In the genomic region with DNA sequence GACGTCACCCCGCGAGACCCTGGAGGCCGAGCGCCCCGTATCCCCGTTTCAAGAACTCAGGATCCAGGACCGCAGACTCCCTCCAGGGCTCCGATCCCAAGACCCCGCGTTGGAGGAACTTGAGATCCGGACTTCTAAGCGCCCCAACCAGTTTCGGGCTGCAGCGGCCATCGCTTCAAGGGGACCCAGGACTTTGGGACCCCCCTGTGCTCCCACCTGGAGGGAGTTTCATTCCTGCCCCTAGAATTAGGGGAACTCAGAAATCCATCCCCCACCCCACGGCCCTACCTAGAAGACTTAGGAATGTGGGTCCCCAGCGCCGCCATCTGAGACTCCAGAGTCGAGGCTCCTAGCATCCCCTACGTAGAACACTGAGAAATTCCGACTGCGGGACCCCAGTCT, we compare ENCODE assay signal across 1 cellular context.
TF ChIP-seq lines count a peak whose summit lies in the region.

No MANE protein-coding gene starts in this region.

TF ChIP-seq in GM23338, 12 proteins besides CTCF, POLR2A, EP300 and RAD21 (continued from another document):
- TF ChIP-seq, protein P1, sequence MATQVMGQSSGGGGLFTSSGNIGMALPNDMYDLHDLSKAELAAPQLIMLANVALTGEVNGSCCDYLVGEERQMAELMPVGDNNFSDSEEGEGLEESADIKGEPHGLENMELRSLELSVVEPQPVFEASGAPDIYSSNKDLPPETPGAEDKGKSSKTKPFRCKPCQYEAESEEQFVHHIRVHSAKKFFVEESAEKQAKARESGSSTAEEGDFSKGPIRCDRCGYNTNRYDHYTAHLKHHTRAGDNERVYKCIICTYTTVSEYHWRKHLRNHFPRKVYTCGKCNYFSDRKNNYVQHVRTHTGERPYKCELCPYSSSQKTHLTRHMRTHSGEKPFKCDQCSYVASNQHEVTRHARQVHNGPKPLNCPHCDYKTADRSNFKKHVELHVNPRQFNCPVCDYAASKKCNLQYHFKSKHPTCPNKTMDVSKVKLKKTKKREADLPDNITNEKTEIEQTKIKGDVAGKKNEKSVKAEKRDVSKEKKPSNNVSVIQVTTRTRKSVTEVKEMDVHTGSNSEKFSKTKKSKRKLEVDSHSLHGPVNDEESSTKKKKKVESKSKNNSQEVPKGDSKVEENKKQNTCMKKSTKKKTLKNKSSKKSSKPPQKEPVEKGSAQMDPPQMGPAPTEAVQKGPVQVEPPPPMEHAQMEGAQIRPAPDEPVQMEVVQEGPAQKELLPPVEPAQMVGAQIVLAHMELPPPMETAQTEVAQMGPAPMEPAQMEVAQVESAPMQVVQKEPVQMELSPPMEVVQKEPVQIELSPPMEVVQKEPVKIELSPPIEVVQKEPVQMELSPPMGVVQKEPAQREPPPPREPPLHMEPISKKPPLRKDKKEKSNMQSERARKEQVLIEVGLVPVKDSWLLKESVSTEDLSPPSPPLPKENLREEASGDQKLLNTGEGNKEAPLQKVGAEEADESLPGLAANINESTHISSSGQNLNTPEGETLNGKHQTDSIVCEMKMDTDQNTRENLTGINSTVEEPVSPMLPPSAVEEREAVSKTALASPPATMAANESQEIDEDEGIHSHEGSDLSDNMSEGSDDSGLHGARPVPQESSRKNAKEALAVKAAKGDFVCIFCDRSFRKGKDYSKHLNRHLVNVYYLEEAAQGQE (IDR thresholded peaks at IDR 0.05; ENCODE audit: unreplicated experiment) = no peak
- TF ChIP-seq ZNF114 (CRISPR knock-in tag; IDR thresholded peaks at IDR 0.05) (no peak), ZNF331 (CRISPR knock-in tag; IDR thresholded peaks at IDR 0.05; ENCODE audit: low read depth) (no peak), NANOG (IDR thresholded peaks at IDR 0.05; ENCODE audit: borderline replicate concordance) (no peak), CREB1 (CRISPR knock-in tag; IDR thresholded peaks at IDR 0.05; ENCODE audit: low read depth) (no peak), EZH2 (IDR thresholded peaks at IDR 0.05; ENCODE audit: low read depth, unreplicated experiment) (no peak), STAT1 (IDR thresholded peaks at IDR 0.05; ENCODE audit: unreplicated experiment) (no peak), JUNB (IDR thresholded peaks at IDR 0.05; ENCODE audit: unreplicated experiment) (no peak), POLR2AphosphoS5 (IDR thresholded peaks at IDR 0.05; ENCODE audit: low read depth) (no peak)
- TF ChIP-seq, protein P2, sequence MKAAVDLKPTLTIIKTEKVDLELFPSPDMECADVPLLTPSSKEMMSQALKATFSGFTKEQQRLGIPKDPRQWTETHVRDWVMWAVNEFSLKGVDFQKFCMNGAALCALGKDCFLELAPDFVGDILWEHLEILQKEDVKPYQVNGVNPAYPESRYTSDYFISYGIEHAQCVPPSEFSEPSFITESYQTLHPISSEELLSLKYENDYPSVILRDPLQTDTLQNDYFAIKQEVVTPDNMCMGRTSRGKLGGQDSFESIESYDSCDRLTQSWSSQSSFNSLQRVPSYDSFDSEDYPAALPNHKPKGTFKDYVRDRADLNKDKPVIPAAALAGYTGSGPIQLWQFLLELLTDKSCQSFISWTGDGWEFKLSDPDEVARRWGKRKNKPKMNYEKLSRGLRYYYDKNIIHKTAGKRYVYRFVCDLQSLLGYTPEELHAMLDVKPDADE (IDR thresholded peaks at IDR 0.05) = no peak
